8 cellular contexts compared by ENCODE assay signal in the genomic region with DNA sequence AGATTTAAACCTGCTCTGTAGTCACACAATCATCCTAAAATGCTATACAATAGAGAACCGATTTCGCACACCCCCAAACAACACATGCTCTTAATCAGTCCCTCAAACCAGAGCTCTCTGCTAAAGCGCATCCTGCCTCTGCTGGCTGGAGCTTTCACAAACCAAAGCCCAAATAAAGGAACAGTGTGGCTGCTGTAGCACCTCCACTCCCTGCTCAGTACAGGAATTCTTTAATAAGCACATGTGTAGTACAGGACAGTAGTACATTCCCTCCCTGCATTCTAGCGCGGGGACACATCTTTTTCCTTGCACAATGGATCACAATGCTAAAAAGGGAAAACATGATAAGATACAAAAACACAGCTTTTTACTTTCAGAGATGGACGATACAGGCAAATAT.
A peak's percentile ranks its signal among the peaks of the same experiment; 100 is the strongest.
DNase-seq lines count a peak whose midpoint lies in the region; ATAC-seq and TF ChIP-seq lines count a peak whose summit lies in the region.
"Had no signal": no experiment of that assay in that cellular context is flagged by ENCODE, and none has a peak within 500 bp of the region (broad histone marks: within the 10 kb centered on the region; RNA-seq: fewer than 3 reads in every experiment).

No MANE protein-coding gene starts in this region.

- H2BK120ac ChIP-seq in mesenchymal stem cell (ENCODE audit: low read depth, low read length) = no peak overlapping the region

- H3K14ac ChIP-seq in mesenchymal stem cell (ENCODE audit: low read length in 2 of 2) = no peak overlapping the region

- no peak for TF ChIP-seq CTCF in thoracic aorta (IDR thresholded peaks at IDR 0.05)
- no peak for TF ChIP-seq CTCF in upper lobe of right lung (IDR thresholded peaks at IDR 0.05)

- no peak overlapping the region for H2AK5ac ChIP-seq in mesenchymal stem cell (ENCODE audit: low read length, severe bottlenecking)

- H3K27me3 ChIP-seq in HUES64 (ENCODE audit: insufficient read depth, low read length) (peaks cover 5% of the 10 kb centered on the region; the same call in 1 of the 2 replicates), ectodermal cell (ENCODE audit: control insufficient read depth, insufficient read depth, low read length, poor library complexity, severe bottlenecking) (peaks cover 6% of the 10 kb centered on the region), mesenchymal stem cell (ENCODE audit: control insufficient read depth in 1 of 2, insufficient read depth in 1 of 2, low read length in 2 of 2) (peaks cover 0 to 37% of the 10 kb centered on the region in 2 experiments), thoracic aorta (replicated peaks; ENCODE audit: insufficient read depth) (no peaks in the 10 kb centered on the region), upper lobe of right lung (no peaks in the 10 kb centered on the region)

- H3K18ac ChIP-seq in mesenchymal stem cell (ENCODE audit: low read depth in 1 of 2, low read length in 2 of 2) = no peak overlapping the region

- H2BK15ac ChIP-seq in mesenchymal stem cell (ENCODE audit: low read depth, poor library complexity, severe bottlenecking) = no peak overlapping the region

- H3K4me3 ChIP-seq in HUES64 (ENCODE audit: low read length) = peak overlapping the region; percentile 90
- H3K4me3 ChIP-seq in ectodermal cell (ENCODE audit: insufficient read depth, low read depth, low read length) = peak overlapping the region; percentile 27
- peak overlapping the region in 1 of 2 experiments; percentile 79 for H3K4me3 ChIP-seq in mesenchymal stem cell (ENCODE audit: insufficient read depth in 1 of 2, low read depth in 1 of 2, low read length in 2 of 2)
- peak overlapping the region; percentile 72 for H3K4me3 ChIP-seq in thoracic aorta
- H3K4me3 ChIP-seq in upper lobe of right lung = no peak overlapping the region

- H2BK12ac ChIP-seq in mesenchymal stem cell (ENCODE audit: low read length in 2 of 2) = no peak overlapping the region

- WGBS in HUES64 = 44% methylated on average over 6 of the region's 6 CpGs
- WGBS in ectodermal cell, 2 experiments = 49 to 54% methylated on average over 6 of the region's 6 CpGs
- WGBS in mesenchymal stem cell = 32% methylated on average over 6 of the region's 6 CpGs

- H3K36me3 ChIP-seq in HUES64 (ENCODE audit: insufficient read depth, low read length) (no peaks in the 10 kb centered on the region), ectodermal cell (ENCODE audit: control insufficient read depth, insufficient read depth, low read length) (no peaks in the 10 kb centered on the region), mesenchymal stem cell (ENCODE audit: control insufficient read depth in 1 of 2, insufficient read depth in 2 of 2, low read depth in 1 of 2, low read length in 2 of 2) (no peaks in the 10 kb centered on the region), thoracic aorta (no peaks in the 10 kb centered on the region), upper lobe of right lung (no peaks in the 10 kb centered on the region)

- H2BK5ac ChIP-seq in mesenchymal stem cell (ENCODE audit: low read depth, low read length, poor library complexity, severe bottlenecking) = no peak overlapping the region

- H3K4me1 ChIP-seq in HUES64 (ENCODE audit: insufficient read depth, low read length) (peaks cover 36% of the 10 kb centered on the region), ectodermal cell (ENCODE audit: control insufficient read depth, insufficient read depth, low read length) (no peaks in the 10 kb centered on the region), mesenchymal stem cell (ENCODE audit: control insufficient read depth, insufficient read depth, low read depth, low read length) (peaks cover 3% of the 10 kb centered on the region), thoracic aorta (ENCODE audit: control insufficient read depth in 1 of 2, low read depth in 2 of 2) (peaks cover 5 to 30% of the 10 kb centered on the region in 2 donors), upper lobe of right lung (peaks cover 6% of the 10 kb centered on the region)

- DNase-seq in mesenchymal stem cell (peak; percentile 2), thoracic aorta (ENCODE audit: low spot score) (no peak), upper lobe of right lung (no peak)
- DNase-seq in activated CD4-positive, alpha-beta T cell treated with anti-CD3 and anti-CD28 coated beads for 4 hours = no peak
- DNase-seq: NCI-H1048 had no signal

- H2AFZ ChIP-seq in mesenchymal stem cell (ENCODE audit: low read depth, low read length) = no peak overlapping the region

- H3K9ac ChIP-seq in HUES64 (ENCODE audit: low read depth, low read length) (peak overlapping the region; percentile 62), mesenchymal stem cell (ENCODE audit: low read length) (peak overlapping the region; percentile 78)

- H3K27ac ChIP-seq in HUES64 (ENCODE audit: low read depth, low read length) (no peak overlapping the region), ectodermal cell (ENCODE audit: insufficient read depth, low read depth, low read length, poor library complexity, severe bottlenecking) (no peak overlapping the region), mesenchymal stem cell (ENCODE audit: low read length, poor library complexity, severe bottlenecking) (no peak overlapping the region), thoracic aorta (no peak overlapping the region), upper lobe of right lung (no peak overlapping the region)

- H3K23ac ChIP-seq in mesenchymal stem cell (ENCODE audit: low read length in 2 of 2) = no peak overlapping the region

- H3K79me1 ChIP-seq in mesenchymal stem cell (replicated peaks; ENCODE audit: low read length, poor library complexity, severe bottlenecking) = no peaks in the 10 kb centered on the region

- H4K91ac ChIP-seq in mesenchymal stem cell (ENCODE audit: low read length) = no peak overlapping the region

- no peak overlapping the region for H4K8ac ChIP-seq in mesenchymal stem cell (ENCODE audit: low read length)

- intact Hi-C loops in upper lobe of right lung (cut with DNase I) = no loop called here

- no peak overlapping the region for H3K4ac ChIP-seq in mesenchymal stem cell (ENCODE audit: low read depth in 1 of 2, low read length in 2 of 2)

- no peak overlapping the region for H3K4me2 ChIP-seq in mesenchymal stem cell (ENCODE audit: low read length, poor library complexity, severe bottlenecking)

- H3K9me3 ChIP-seq in HUES64 (ENCODE audit: insufficient read depth, low read depth, low read length) (no peaks in the 10 kb centered on the region), ectodermal cell (ENCODE audit: control insufficient read depth, low read length) (no peaks in the 10 kb centered on the region), mesenchymal stem cell (ENCODE audit: control insufficient read depth, low read length) (no peaks in the 10 kb centered on the region), thoracic aorta (no peaks in the 10 kb centered on the region), upper lobe of right lung (no peaks in the 10 kb centered on the region)

- no peak for ATAC-seq in thoracic aorta (ENCODE audit: insufficient number of reproducible peaks, low FRiP score, low read depth)
- no peak for ATAC-seq in upper lobe of right lung
- no peak for ATAC-seq in GM21367 (IDR thresholded peaks at IDR 0.05; ENCODE audit: unreplicated experiment)
